In the genomic region with DNA sequence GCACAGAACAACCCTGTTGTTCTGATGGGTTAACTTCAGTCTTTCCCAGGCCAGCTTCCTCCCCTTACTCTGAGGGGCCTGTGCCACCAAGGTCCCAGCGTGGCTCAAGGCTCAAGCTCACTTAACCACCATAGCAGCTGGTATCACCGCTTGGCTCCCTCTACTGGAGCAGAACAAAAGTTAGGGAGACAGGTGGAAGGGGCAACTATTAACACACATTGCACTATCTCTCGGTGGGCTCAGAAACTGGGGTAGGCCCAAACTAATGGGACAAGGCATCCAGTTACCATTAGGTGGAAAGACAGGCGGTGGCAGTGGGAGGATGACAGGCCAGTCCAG, we compare ENCODE assay signal across 8 cellular contexts.
DNase-seq lines count a peak whose midpoint lies in the region; ATAC-seq and TF ChIP-seq lines count a peak whose summit lies in the region.

No MANE protein-coding gene starts in this region.

- no peaks in the 10 kb centered on the region for H3K27me3 ChIP-seq in breast epithelium
- no peaks in the 10 kb centered on the region for H3K27me3 ChIP-seq in lung (ENCODE audit: control insufficient read depth, insufficient read depth)
- no peaks in the 10 kb centered on the region for H3K27me3 ChIP-seq in effector memory CD4-positive, alpha-beta T cell (replicated peaks; ENCODE audit: control insufficient read depth, insufficient read depth, low read length, poor library complexity, severe bottlenecking)

- H3K27ac ChIP-seq in breast epithelium (peak overlapping the region in 1 of 2 donors; percentile 69), lung (ENCODE audit: low read depth in 1 of 2, low read length in 1 of 2) (no peak overlapping the region)
- H3K27ac ChIP-seq in effector memory CD4-positive, alpha-beta T cell (ENCODE audit: insufficient read depth, low read length, poor library complexity, severe bottlenecking): no peak overlapping the region

- peaks cover 7 to 14% of the 10 kb centered on the region in 2 donors for H3K4me1 ChIP-seq in breast epithelium
- peaks cover 0 to 4% of the 10 kb centered on the region in 2 donors for H3K4me1 ChIP-seq in lung (ENCODE audit: control insufficient read depth in 2 of 2, insufficient read depth in 2 of 2, low read length in 2 of 2)
- no peaks in the 10 kb centered on the region for H3K4me1 ChIP-seq in effector memory CD4-positive, alpha-beta T cell (ENCODE audit: control insufficient read depth, insufficient read depth, low read length, poor library complexity, severe bottlenecking)

- DNase-seq in AG10803 (ENCODE audit: low read depth) (peak; percentile 18), MV-4-11 (lab: John Stamatoyannopoulos, UW) (peak; percentile 1), breast epithelium (ENCODE audit: low spot score in 2 of 2) (peak in 1 of 2 donors; percentile 26), lung (ENCODE audit: low spot score) (peak; percentile 40)
- DNase-seq in effector memory CD4-positive, alpha-beta T cell: no peak

- no peak overlapping the region for H3K4me3 ChIP-seq in AG10803 (ENCODE audit: low read length)
- no peak overlapping the region for H3K4me3 ChIP-seq in GM12875 (ENCODE audit: low read depth, low read length)
- no peak overlapping the region for H3K4me3 ChIP-seq in breast epithelium
- H3K4me3 ChIP-seq in lung: no peak overlapping the region
- no peak overlapping the region for H3K4me3 ChIP-seq in effector memory CD4-positive, alpha-beta T cell (ENCODE audit: insufficient read depth, low read depth, low read length, poor library complexity, severe bottlenecking)

- TF ChIP-seq POLR2A in breast epithelium (IDR thresholded peaks at IDR 0.05): no peak

- H3K36me3 ChIP-seq in breast epithelium: no peaks in the 10 kb centered on the region
- H3K36me3 ChIP-seq in lung (ENCODE audit: control insufficient read depth in 2 of 2, insufficient read depth in 2 of 2, low read length in 2 of 2): no peaks in the 10 kb centered on the region
- H3K36me3 ChIP-seq in effector memory CD4-positive, alpha-beta T cell (ENCODE audit: control insufficient read depth, insufficient read depth, low read length): no peaks in the 10 kb centered on the region

- intact Hi-C loops in breast epithelium (cut with DNase I; ENCODE audit: low total_unique reads): no loop called here

- ATAC-seq in lung (ENCODE audit: insufficient read depth, low FRiP score): no peak
- ATAC-seq in GM19397 (IDR thresholded peaks at IDR 0.05; ENCODE audit: unreplicated experiment): no peak
- no peak for ATAC-seq in GM18873 (IDR thresholded peaks at IDR 0.05; ENCODE audit: low FRiP score, unreplicated experiment)

- 57 to 61% methylated on average over 4 of the region's 4 CpGs for WGBS in lung, 2 donors

- H3K9me3 ChIP-seq in breast epithelium (no peaks in the 10 kb centered on the region), lung (ENCODE audit: control insufficient read depth in 2 of 2, insufficient read depth in 1 of 2, low read length in 1 of 2) (no peaks in the 10 kb centered on the region)
- no peaks in the 10 kb centered on the region for H3K9me3 ChIP-seq in effector memory CD4-positive, alpha-beta T cell (ENCODE audit: control insufficient read depth, low read length)

- TF ChIP-seq CTCF in AG10803 (conservative IDR thresholded peaks at IDR 0.05; ENCODE audit: low read length): peak; percentile 53
- TF ChIP-seq CTCF in GM12875 (IDR thresholded peaks at IDR 0.05; ENCODE audit: borderline replicate concordance, insufficient read depth, low read depth, low read length): peak; percentile 70
- TF ChIP-seq CTCF in breast epithelium (IDR thresholded peaks at IDR 0.05): peak in 2 of 3 donors; percentile 22 to 24
- TF ChIP-seq CTCF in lung (IDR thresholded peaks at IDR 0.05; ENCODE audit: control extremely low read depth, extremely low read depth): no peak

Comparison
In these comparisons a context has a peak if more than half of its experiments do, and no peak if none do; other contexts are left out.
1. DNase-seq: peak in AG10803 (single experiment), MV-4-11 (single experiment) and lung (single experiment); none in effector memory CD4-positive, alpha-beta T cell (0 of 3).